In the genomic region with DNA sequence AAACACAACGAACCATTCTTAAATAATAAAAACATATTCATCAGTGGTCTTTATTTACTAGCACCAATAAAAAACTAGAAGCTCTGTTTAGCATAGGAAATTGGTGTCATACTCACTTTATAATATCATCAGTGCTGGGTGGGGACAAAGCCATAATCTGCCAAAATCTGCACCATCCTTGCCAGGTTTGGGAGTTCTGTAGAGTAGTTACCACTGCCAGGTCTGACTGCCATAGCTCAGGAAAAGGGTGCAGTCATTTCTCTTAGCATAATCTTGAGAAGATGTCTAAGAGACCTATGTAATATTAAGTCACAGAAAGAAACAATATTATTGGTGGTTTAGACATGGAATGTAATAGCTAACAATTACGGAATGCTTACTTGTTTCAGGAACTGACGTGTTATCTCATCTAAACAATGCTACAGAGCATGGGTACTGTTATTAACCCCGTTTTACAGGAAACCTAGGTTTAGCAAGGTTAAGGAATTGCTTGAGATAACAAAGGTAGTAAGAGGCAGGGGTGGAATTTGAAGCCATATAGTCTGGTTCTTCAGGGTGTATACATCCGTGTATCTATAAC, we compare ENCODE assay signal across 11 cellular contexts.
DNase-seq lines count a peak whose midpoint lies in the region; ATAC-seq lines count a peak whose summit lies in the region.
"Had no signal": no experiment of that assay in that cellular context is flagged by ENCODE, and none has a peak within 500 bp of the region (broad histone marks: within the 10 kb centered on the region; RNA-seq: fewer than 3 reads in every experiment).

No MANE protein-coding gene starts in this region.

- no peaks in the 10 kb centered on the region for H3K27me3 ChIP-seq in neuron (ENCODE audit: insufficient read depth, low read length)

- H3K4me1 ChIP-seq in neuron (ENCODE audit: insufficient read depth, low read length): peaks cover 5% of the 10 kb centered on the region

- no peaks in the 10 kb centered on the region for H3K9me3 ChIP-seq in neuron (ENCODE audit: low read length)

- H3K36me3 ChIP-seq in neuron (ENCODE audit: insufficient read depth, low read length): peaks cover 10% of the 10 kb centered on the region

- DNase-seq in ELR (ENCODE audit: low read depth) (peak; percentile 71), NCI-H2227 (lab: John Stamatoyannopoulos, UW; ENCODE audit: unreplicated experiment) (peak; percentile 24), cerebellar cortex (ENCODE audit: low spot score) (peak; percentile 66), RPMI8226 (no peak), NCI-H446 treated with DMSO at 0.1 percent for 48 hours (lab: John Stamatoyannopoulos, UW) (no peak)
- DNase-seq: activated B cell treated with CpG ODN at 0.5 μM for 24 hours, cerebellar nuclear complex, left cardiac atrium had no signal

- H2AFZ ChIP-seq in neuron (ENCODE audit: low read depth, low read length): no peak overlapping the region

- H3K4me3 ChIP-seq in neuron (ENCODE audit: low read length): peak overlapping the region; percentile 100

- ATAC-seq in HG03460 (IDR thresholded peaks at IDR 0.05; ENCODE audit: unreplicated experiment) (no peak), GM21717 (IDR thresholded peaks at IDR 0.05; ENCODE audit: unreplicated experiment) (no peak)
- ATAC-seq: left cardiac atrium had no signal

Comparison
In these comparisons a context has a peak if more than half of its experiments do, and no peak if none do; other contexts are left out.
1. DNase-seq: peak in ELR (single experiment), NCI-H2227 (single experiment) and cerebellar cortex (single experiment); none in RPMI8226 (single experiment) and NCI-H446 treated with DMSO at 0.1 percent for 48 hours (single experiment).